1 cellular context compared by ENCODE assay signal in the genomic region with DNA sequence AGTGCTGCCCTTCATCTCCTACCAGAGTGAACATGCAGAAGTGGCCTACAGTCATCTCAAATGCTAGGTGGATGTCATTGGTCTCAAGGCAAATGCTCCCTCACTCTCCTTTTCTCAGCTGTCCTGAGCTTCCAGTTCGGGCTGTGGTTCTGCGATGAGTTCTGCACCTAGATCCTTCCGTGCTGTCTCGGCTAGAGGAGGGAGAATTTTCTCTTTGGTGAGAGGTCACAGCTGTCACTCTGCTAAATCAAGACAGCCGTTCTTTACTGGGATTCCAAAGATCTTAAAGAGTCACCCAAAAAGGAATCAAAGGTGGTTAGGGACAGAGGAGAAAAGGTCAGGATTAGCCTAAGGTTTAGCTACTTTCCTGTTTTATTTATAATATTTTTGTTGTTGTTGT.
TF ChIP-seq lines count a peak whose summit lies in the region.

No MANE protein-coding gene starts in this region.

TF ChIP-seq in GM23338, 12 proteins besides CTCF, POLR2A, EP300 and RAD21 (continued from another document):
- TF ChIP-seq, protein P1, sequence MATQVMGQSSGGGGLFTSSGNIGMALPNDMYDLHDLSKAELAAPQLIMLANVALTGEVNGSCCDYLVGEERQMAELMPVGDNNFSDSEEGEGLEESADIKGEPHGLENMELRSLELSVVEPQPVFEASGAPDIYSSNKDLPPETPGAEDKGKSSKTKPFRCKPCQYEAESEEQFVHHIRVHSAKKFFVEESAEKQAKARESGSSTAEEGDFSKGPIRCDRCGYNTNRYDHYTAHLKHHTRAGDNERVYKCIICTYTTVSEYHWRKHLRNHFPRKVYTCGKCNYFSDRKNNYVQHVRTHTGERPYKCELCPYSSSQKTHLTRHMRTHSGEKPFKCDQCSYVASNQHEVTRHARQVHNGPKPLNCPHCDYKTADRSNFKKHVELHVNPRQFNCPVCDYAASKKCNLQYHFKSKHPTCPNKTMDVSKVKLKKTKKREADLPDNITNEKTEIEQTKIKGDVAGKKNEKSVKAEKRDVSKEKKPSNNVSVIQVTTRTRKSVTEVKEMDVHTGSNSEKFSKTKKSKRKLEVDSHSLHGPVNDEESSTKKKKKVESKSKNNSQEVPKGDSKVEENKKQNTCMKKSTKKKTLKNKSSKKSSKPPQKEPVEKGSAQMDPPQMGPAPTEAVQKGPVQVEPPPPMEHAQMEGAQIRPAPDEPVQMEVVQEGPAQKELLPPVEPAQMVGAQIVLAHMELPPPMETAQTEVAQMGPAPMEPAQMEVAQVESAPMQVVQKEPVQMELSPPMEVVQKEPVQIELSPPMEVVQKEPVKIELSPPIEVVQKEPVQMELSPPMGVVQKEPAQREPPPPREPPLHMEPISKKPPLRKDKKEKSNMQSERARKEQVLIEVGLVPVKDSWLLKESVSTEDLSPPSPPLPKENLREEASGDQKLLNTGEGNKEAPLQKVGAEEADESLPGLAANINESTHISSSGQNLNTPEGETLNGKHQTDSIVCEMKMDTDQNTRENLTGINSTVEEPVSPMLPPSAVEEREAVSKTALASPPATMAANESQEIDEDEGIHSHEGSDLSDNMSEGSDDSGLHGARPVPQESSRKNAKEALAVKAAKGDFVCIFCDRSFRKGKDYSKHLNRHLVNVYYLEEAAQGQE (IDR thresholded peaks at IDR 0.05; ENCODE audit: unreplicated experiment): no peak
- TF ChIP-seq EZH2phosphoT487 (IDR thresholded peaks at IDR 0.05; ENCODE audit: unreplicated experiment) (no peak), CREB1 (CRISPR knock-in tag; IDR thresholded peaks at IDR 0.05; ENCODE audit: low read depth) (no peak), ZNF114 (CRISPR knock-in tag; IDR thresholded peaks at IDR 0.05) (no peak)
TF ChIP-seq in GM23338: peak in this region for 0.
